8 cellular contexts compared by ENCODE assay signal in genomic region chr7:143240323-143241168, GRCh38. TPM values are rescaled to one million over a fixed set of nuclear protein-coding genes. Genes with fewer than 3 reads are reported as not detected.
DNase-seq lines count a peak whose midpoint lies in the region; ATAC-seq and TF ChIP-seq lines count a peak whose summit lies in the region.

No MANE protein-coding gene starts in this region.

- peaks cover 10% of the 10 kb centered on the region for H3K9me3 ChIP-seq in T-helper 17 cell (ENCODE audit: control insufficient read depth, low read length, poor library complexity, severe bottlenecking)

- ATAC-seq in HG02840 (IDR thresholded peaks at IDR 0.05; ENCODE audit: low FRiP score, unreplicated experiment): peak; percentile 92
- ATAC-seq in T-helper 17 cell: peak; percentile 96

- TF ChIP-seq CTCF in astrocyte of the spinal cord (IDR thresholded peaks at IDR 0.05; ENCODE audit: low read depth, low read length): peak; percentile 92

- DNase-seq in NCI-H510A treated with DMSO at 0.1 percent for 48 hours (lab: John Stamatoyannopoulos, UW) (peak; percentile 62), NCI-H510A (lab: John Stamatoyannopoulos, UW) (no peak), NCI-H1694 (lab: John Stamatoyannopoulos, UW) (peak; percentile 52), T-helper 17 cell (peak; percentile 23 to 59 (median 40)), astrocyte of the spinal cord (ENCODE audit: low read depth, low spot score) (peak; percentile 90), iPS-NIHi11 (ENCODE audit: low spot score) (peak; percentile 73), smooth muscle cell of the brain vasculature (ENCODE audit: low read depth, low spot score) (peak; percentile 56)

- no peak overlapping the region for H3K27ac Mint-ChIP-seq in T-helper 17 cell

- H3K4me1 Mint-ChIP-seq in T-helper 17 cell: peaks cover 22% of the 10 kb centered on the region

- H3K27me3 Mint-ChIP-seq in T-helper 17 cell: no peaks in the 10 kb centered on the region

- peaks cover 4% of the 10 kb centered on the region for H3K36me3 Mint-ChIP-seq in T-helper 17 cell (ENCODE audit: low read depth)

- no peak overlapping the region for H3K4me3 ChIP-seq in astrocyte of the spinal cord (ENCODE audit: low read depth, low read length)

- no peak overlapping the region for H3K4me3 Mint-ChIP-seq in T-helper 17 cell

- in situ Hi-C loops in astrocyte of the spinal cord (cut with HindIII; ENCODE audit: low sequenced_read_pairs): no loop called here

RNA-seq across cellular contexts. Expression of gene TAS2R40, which starts 18.7 kb away (rescaled TPM):
- not detected for total RNA-seq in T-helper 17 cell

RNA-seq across cellular contexts. Expression of gene GSTK1, which starts 22.7 kb away (rescaled TPM):
- total RNA-seq in T-helper 17 cell: 100 to 1,000 TPM; 428 to 433 TPM

RNA-seq across cellular contexts. Expression of gene TMEM139, which starts 44.2 kb away (rescaled TPM):
- total RNA-seq in T-helper 17 cell: under 1 TPM; 0.77 to 0.86 TPM

RNA-seq across cellular contexts. Expression of gene CASP2, which starts 47.6 kb away (rescaled TPM):
- total RNA-seq in T-helper 17 cell: 10 to 100 TPM; 49.3 to 52.5 TPM

RNA-seq across cellular contexts. Expression of gene TAS2R39, which starts 57.3 kb away (rescaled TPM):
- not detected for total RNA-seq in T-helper 17 cell
